In the genomic region with DNA sequence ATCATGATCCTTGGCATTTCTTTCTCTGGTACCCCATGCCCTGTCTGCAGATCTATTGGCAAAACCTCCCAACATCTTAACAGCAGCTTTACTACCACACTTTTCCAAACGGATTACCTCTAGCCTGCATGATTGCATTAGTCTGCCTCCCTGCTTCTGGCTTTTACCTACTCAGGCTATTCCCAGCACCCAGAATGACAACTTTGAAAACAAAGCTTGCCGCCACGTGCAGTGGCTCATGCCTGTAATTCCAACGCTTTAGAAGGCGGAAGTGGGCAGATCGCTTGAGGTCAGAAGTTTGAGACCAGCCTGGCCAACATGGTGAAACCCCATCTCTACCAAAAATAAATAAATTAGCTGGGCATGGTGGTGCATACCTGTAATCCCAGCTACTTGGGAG, we compare ENCODE assay signal across 26 cellular contexts.
"Had no signal": no experiment of that assay in that cellular context is flagged by ENCODE, and none has a peak within 500 bp of the region (broad histone marks: within the 10 kb centered on the region; RNA-seq: fewer than 3 reads in every experiment).

No MANE protein-coding gene starts in this region.

- H3K9me3 Mint-ChIP-seq: effector memory CD8-positive, alpha-beta T cell; naive thymus-derived CD8-positive, alpha-beta T cell; nephron progenitor cell; stimulated activated naive CD8-positive, alpha-beta T cell treated with anti-CD3 and anti-CD28 coated beads, Interleukin-15, amount 100 ng/mL, for 72 hours had no signal

- H3K4me1 ChIP-seq: gastrocnemius medialis, psoas muscle, right lobe of liver, suprapubic skin, transverse colon, vagina had no signal

- H3K36me3 ChIP-seq: ovary had no signal

- ATAC-seq: effector memory CD8-positive, alpha-beta T cell; esophagus mucosa; gastrocnemius medialis; left lobe of liver; naive thymus-derived CD8-positive, alpha-beta T cell; psoas muscle; right lobe of liver; stimulated activated naive CD8-positive, alpha-beta T cell treated with anti-CD3 and anti-CD28 coated beads, Interleukin-15, amount 100 ng/mL, for 72 hours had no signal

- DNase-seq: cortex of kidney; effector memory CD8-positive, alpha-beta T cell; foreskin fibroblast; gastrocnemius medialis; head of caudate nucleus; kidney; mesenchymal stem cell; naive thymus-derived CD8-positive, alpha-beta T cell; nephron progenitor cell; occipital lobe; ovary; posterior cingulate gyrus; psoas muscle; right lobe of liver; small intestine; stimulated activated CD4-positive, alpha-beta T cell treated with anti-CD3 and anti-CD28 coated beads, Interleukin-15, amount 100 ng/mL, for 24 hours; stimulated activated CD4-positive, alpha-beta T cell treated with anti-CD3 and anti-CD28 coated beads, Interleukin-2, amount 100 ng/mL, for 48 hours; stimulated activated naive CD4-positive, alpha-beta T cell; stimulated activated naive CD8-positive, alpha-beta T cell treated with anti-CD3 and anti-CD28 coated beads, Interleukin-15, amount 100 ng/mL, for 72 hours; transverse colon had no signal

- H3K27me3 Mint-ChIP-seq: effector memory CD8-positive, alpha-beta T cell; naive thymus-derived CD8-positive, alpha-beta T cell; stimulated activated naive CD8-positive, alpha-beta T cell treated with anti-CD3 and anti-CD28 coated beads, Interleukin-15, amount 100 ng/mL, for 72 hours had no signal

- H3K27ac ChIP-seq: epithelial cell of prostate, gastrocnemius medialis, ovary, psoas muscle, right lobe of liver, suprapubic skin, transverse colon, vagina had no signal

- H3K27me3 ChIP-seq: gastrocnemius medialis, ovary, right lobe of liver, suprapubic skin, transverse colon, vagina had no signal

- H3K9me3 ChIP-seq: gastrocnemius medialis, ovary, psoas muscle, right lobe of liver, suprapubic skin, transverse colon, vagina had no signal

- H3K4me3 Mint-ChIP-seq: effector memory CD8-positive, alpha-beta T cell; naive thymus-derived CD8-positive, alpha-beta T cell; nephron progenitor cell; stimulated activated naive CD8-positive, alpha-beta T cell treated with anti-CD3 and anti-CD28 coated beads, Interleukin-15, amount 100 ng/mL, for 72 hours had no signal

- H3K27ac Mint-ChIP-seq: nephron progenitor cell had no signal

- H3K4me1 Mint-ChIP-seq: nephron progenitor cell; stimulated activated naive CD8-positive, alpha-beta T cell treated with anti-CD3 and anti-CD28 coated beads, Interleukin-15, amount 100 ng/mL, for 72 hours had no signal

- H3K4me3 ChIP-seq: gastrocnemius medialis, lung, ovary, psoas muscle, right lobe of liver, suprapubic skin, transverse colon, vagina had no signal
